18 cellular contexts compared by ENCODE assay signal in the genomic region with DNA sequence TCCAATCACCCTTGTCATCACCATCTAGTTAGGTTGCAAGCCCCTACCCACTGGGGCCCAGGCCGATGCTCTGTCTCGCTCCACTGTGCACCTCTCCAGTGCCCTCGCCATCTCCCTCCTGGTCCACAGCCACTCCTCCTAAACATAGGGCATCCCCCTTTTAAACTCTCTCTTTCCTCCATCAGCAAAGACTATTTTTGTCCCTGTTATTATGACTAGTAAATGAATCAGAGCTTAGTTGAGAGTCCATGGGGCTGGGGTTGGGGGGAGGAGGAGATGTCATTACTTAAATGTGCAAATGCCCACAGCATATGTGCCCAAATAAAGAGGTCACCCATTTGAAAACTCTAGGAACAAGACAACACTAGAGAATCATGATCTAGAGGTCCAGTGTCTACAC.
DNase-seq lines count a peak whose midpoint lies in the region; ATAC-seq lines count a peak whose summit lies in the region.
"Had no signal": no experiment of that assay in that cellular context is flagged by ENCODE, and none has a peak within 500 bp of the region (broad histone marks: within the 10 kb centered on the region; RNA-seq: fewer than 3 reads in every experiment).

No MANE protein-coding gene starts in this region.

- no peaks in the 10 kb centered on the region for H3K36me3 ChIP-seq in MG63

- H3K27me3 ChIP-seq in MG63, result no peaks in the 10 kb centered on the region

- peak; percentile 39 for DNase-seq in AG08395 (ENCODE audit: low spot score)
- peak; percentile 57 for DNase-seq in ELR (ENCODE audit: low read depth)
- DNase-seq in MG63, result peak; percentile 11
- peak; percentile 19 for DNase-seq in hepatic stellate cell (ENCODE audit: low spot score)
- no peak for DNase-seq in activated effector memory CD4-positive, alpha-beta T cell treated with Interleukin-2 at 50 U/mL for 16 hours
- no peak for DNase-seq in SW480 (ENCODE audit: low spot score)
- DNase-seq: CD8-positive, alpha-beta memory T cell; KG1; MM.1S; NCI-H1105 treated with DMSO at 0.1 percent for 48 hours; NCI-H1930; NCI-H2171; NCI-H446 treated with DMSO at 0.1 percent for 48 hours; NCI-H748 treated with DMSO at 0.1 percent for 48 hours; Right ventricle myocardium superior; SK-N-SH had no signal

- H3K4me3 ChIP-seq in MG63, result no peak overlapping the region

- no peaks in the 10 kb centered on the region for H3K9me3 ChIP-seq in MG63
- H3K9me3 ChIP-seq: SK-N-SH had no signal

- no peak for ATAC-seq in GM19455 (IDR thresholded peaks at IDR 0.05; ENCODE audit: unreplicated experiment)
- ATAC-seq in GM18907 (IDR thresholded peaks at IDR 0.05; ENCODE audit: unreplicated experiment), result no peak

Comparison
In these comparisons a context has a peak if more than half of its experiments do, and no peak if none do; other contexts are left out.
1. DNase-seq: peak in AG08395 (single experiment), ELR (single experiment), MG63 (single experiment) and hepatic stellate cell (single experiment); none in activated effector memory CD4-positive, alpha-beta T cell treated with Interleukin-2 at 50 U/mL for 16 hours (single experiment) and SW480 (single experiment).